In genomic region chr19:45485301-45486077, GRCh38 we compare ENCODE assay signal across 1 cellular context.
TF ChIP-seq lines count a peak whose summit lies in the region.

No MANE protein-coding gene starts in this region.

TF ChIP-seq in GM12878, 131 proteins besides CTCF, POLR2A, EP300 and RAD21 (continued from another document and continues in another):
- TF ChIP-seq ZBTB33 (IDR thresholded peaks at IDR 0.05) (no peak), NFXL1 (IDR thresholded peaks at IDR 0.05; ENCODE audit: borderline replicate concordance) (no peak), CHD1 (IDR thresholded peaks at IDR 0.05; ENCODE audit: low read depth, low read length) (no peak), NBN (IDR thresholded peaks at IDR 0.05) (peak; percentile 74), GABPA (IDR thresholded peaks at IDR 0.05; ENCODE audit: low read depth) (peak; percentile 83), PML (IDR thresholded peaks at IDR 0.05; ENCODE audit: low read length) (no peak), ZBTB11 (CRISPR knock-in tag; IDR thresholded peaks at IDR 0.05) (no peak), HDAC2 (IDR thresholded peaks at IDR 0.05) (no peak), NFIC (IDR thresholded peaks at IDR 0.05; ENCODE audit: low read depth, low read length) (no peak), CBX3 (IDR thresholded peaks at IDR 0.05; ENCODE audit: borderline replicate concordance, low read depth) (no peak), HDAC6 (IDR thresholded peaks at IDR 0.05; ENCODE audit: unreplicated experiment) (no peak), TBL1XR1 (IDR thresholded peaks at IDR 0.05; ENCODE audit: low read depth, low read length) (peak; percentile 64; the same call in 1 of the 2 replicates), IKZF1 (conservative IDR thresholded peaks at IDR 0.05) (peak; percentile 94), ZZZ3 (IDR thresholded peaks at IDR 0.05; ENCODE audit: control insufficient read depth, insufficient read length, low read depth) (no peak), MEF2B (IDR thresholded peaks at IDR 0.05; ENCODE audit: partially characterized antibody, poor library complexity, severe bottlenecking) (peak; percentile 65), STAT3 (IDR thresholded peaks at IDR 0.05; ENCODE audit: low read depth, low read length) (no peak), ZNF207 (IDR thresholded peaks at IDR 0.05; ENCODE audit: borderline replicate concordance) (0 out of 2 replicates have a peak, but pooled peaks have one; percentile 35), RBBP5 (conservative IDR thresholded peaks at IDR 0.05) (no peak), BCL11A (IDR thresholded peaks at IDR 0.05; ENCODE audit: low read depth, low read length) (no peak), TCF3 (IDR thresholded peaks at IDR 0.05; ENCODE audit: borderline replicate concordance, insufficient read depth, low read depth, low read length) (no peak), SREBF1 (IDR thresholded peaks at IDR 0.05; ENCODE audit: low read length) (peak; percentile 86), POLR2AphosphoS5 (IDR thresholded peaks at IDR 0.05; ENCODE audit: low read length) (no peak), CBX5 (IDR thresholded peaks at IDR 0.05; ENCODE audit: low read depth) (no peak), RB1 (IDR thresholded peaks at IDR 0.05; ENCODE audit: borderline replicate concordance) (0 out of 2 replicates have a peak, but pooled peaks have one; percentile 17), PAX5 (IDR thresholded peaks at IDR 0.05; ENCODE audit: borderline replicate concordance, low read depth, low read length) (no peak), BMI1 (IDR thresholded peaks at IDR 0.05; ENCODE audit: borderline replicate concordance) (no peak), JUNB (IDR thresholded peaks at IDR 0.05) (no peak), SMARCA5 (IDR thresholded peaks at IDR 0.05) (peak; percentile 51; the same call in 1 of the 2 replicates), MLLT1 (IDR thresholded peaks at IDR 0.05) (no peak), TCF12 (IDR thresholded peaks at IDR 0.05; ENCODE audit: low read depth, low read length) (no peak), SUPT20H (IDR thresholded peaks at IDR 0.05; ENCODE audit: borderline replicate concordance, control insufficient read depth, low read depth, low read length) (no peak), MAX (IDR thresholded peaks at IDR 0.05; ENCODE audit: low read depth, low read length) (no peak), NR2C2 (IDR thresholded peaks at IDR 0.05; ENCODE audit: borderline replicate concordance, control insufficient read depth, insufficient read length, low read depth) (no peak), PRDM15 (CRISPR knock-in tag; IDR thresholded peaks at IDR 0.05) (no peak), NKRF (conservative IDR thresholded peaks at IDR 0.05) (no peak), CEBPB (IDR thresholded peaks at IDR 0.05; ENCODE audit: borderline replicate concordance in 1 of 2, low read depth in 2 of 2, low read length in 2 of 2) (no peak), SIN3A (IDR thresholded peaks at IDR 0.05; ENCODE audit: low read depth, low read length) (no peak), ZBTB40 (IDR thresholded peaks at IDR 0.05; ENCODE audit: borderline replicate concordance) (peak; percentile 75; the same call in 1 of the 2 replicates), FOXK2 (IDR thresholded peaks at IDR 0.05) (no peak), BHLHE40 (IDR thresholded peaks at IDR 0.05; ENCODE audit: borderline replicate concordance in 1 of 2, low read depth in 2 of 2, low read length in 1 of 2) (peak in 1 of 2 experiments; percentile 25; a peak in 1 of 4 replicates), SMC3 (IDR thresholded peaks at IDR 0.05; ENCODE audit: borderline replicate concordance, low read length) (peak; percentile 55; the same call in 1 of the 2 replicates), NRF1 (conservative IDR thresholded peaks at IDR 0.05; ENCODE audit: low read depth, low read length) (no peak), ATF3 (IDR thresholded peaks at IDR 0.05; ENCODE audit: borderline replicate concordance, extremely low read depth, low read depth, low read length) (peak; percentile 73; the same call in 1 of the 2 replicates), E2F4 (IDR thresholded peaks at IDR 0.05; ENCODE audit: low read depth, low read length) (no peak), STAT1 (conservative IDR thresholded peaks at IDR 0.05) (no peak)
